ENCODE assay signal across 18 cellular contexts in the genomic region with DNA sequence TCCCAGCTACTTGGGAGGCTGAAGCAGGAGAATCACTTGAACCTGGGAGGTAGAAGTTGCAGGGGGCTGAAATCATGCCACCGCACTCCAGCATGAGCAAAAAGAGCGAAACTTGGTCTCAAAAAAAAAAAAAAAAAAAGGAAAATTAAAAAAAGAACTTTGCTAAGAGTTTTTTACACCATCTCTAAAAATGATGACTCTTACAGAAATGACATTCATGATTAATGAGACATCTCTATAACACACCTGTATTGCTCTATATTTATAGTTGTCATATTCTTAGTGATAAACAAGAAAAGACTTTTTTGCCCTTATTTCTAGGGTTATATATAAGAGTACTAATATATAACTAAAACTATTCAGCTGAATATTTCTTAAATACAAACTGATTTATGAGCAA.
"Had no signal": no experiment of that assay in that cellular context is flagged by ENCODE, and none has a peak within 500 bp of the region (broad histone marks: within the 10 kb centered on the region; RNA-seq: fewer than 3 reads in every experiment).

No MANE protein-coding gene starts in this region.

- H3K27ac ChIP-seq: coronary artery, heart right ventricle, stomach, thoracic aorta, transverse colon had no signal

- FAIRE-seq: keratinocyte had no signal

- H3K4me3 ChIP-seq: coronary artery, heart right ventricle, lung, stomach, thoracic aorta, transverse colon had no signal

- H3K4me3 Mint-ChIP-seq: immature natural killer cell; stimulated activated memory B cell treated with anti-CD40 and anti-IgM and Interleukin-4, amounts not matched to agents 10 μg/mL and 1 μg/mL and 100 μg/mL, for 72 hours had no signal

- H3K36me3 ChIP-seq: heart right ventricle, stomach, thoracic aorta, transverse colon had no signal

- H3K9me3 Mint-ChIP-seq: immature natural killer cell; naive B cell; stimulated activated memory B cell treated with anti-CD40 and anti-IgM and Interleukin-4, amounts not matched to agents 10 μg/mL and 1 μg/mL and 100 μg/mL, for 72 hours had no signal

- H3K9me3 ChIP-seq: heart right ventricle, stomach, thoracic aorta, transverse colon had no signal

- DNase-seq: effector CD4-positive, alpha-beta T cell; heart right ventricle; immature natural killer cell; left cardiac atrium; left ventricle myocardium superior; mesendoderm; naive B cell; right cardiac atrium; stimulated activated CD4-positive, alpha-beta T cell treated with anti-CD3 and anti-CD28 coated beads, Interleukin-4, amount 100 ng/mL, for 1 hour; stimulated activated CD8-positive, alpha-beta memory T cell treated with anti-CD3 and anti-CD28 coated beads, Interleukin-4, amount 100 ng/mL, for 48 hours; stomach; substantia nigra; transverse colon had no signal

- ATAC-seq: heart right ventricle; left cardiac atrium; left ventricle myocardium superior; right cardiac atrium; stimulated activated memory B cell treated with anti-CD40 and anti-IgM and Interleukin-4, amounts not matched to agents 10 μg/mL and 1 μg/mL and 100 μg/mL, for 72 hours had no signal

- H3K27me3 Mint-ChIP-seq: naive B cell; stimulated activated memory B cell treated with anti-CD40 and anti-IgM and Interleukin-4, amounts not matched to agents 10 μg/mL and 1 μg/mL and 100 μg/mL, for 72 hours had no signal
